18 cellular contexts compared by ENCODE assay signal in genomic region chr10:89632824-89633223, GRCh38.
"Had no signal": no experiment of that assay in that cellular context is flagged by ENCODE, and none has a peak within 500 bp of the region (broad histone marks: within the 10 kb centered on the region; RNA-seq: fewer than 3 reads in every experiment).

No MANE protein-coding gene starts in this region.

- H3K4me1 ChIP-seq: ascending aorta, lower lobe of right lung, pancreas, transverse colon, vagina had no signal

- FAIRE-seq: pancreas had no signal

- H3K9me3 ChIP-seq: ascending aorta, esophagus squamous epithelium, lower lobe of right lung, transverse colon, vagina had no signal

- H3K4me3 ChIP-seq: ascending aorta, dorsolateral prefrontal cortex, esophagus squamous epithelium, lower lobe of right lung, pancreas, smooth muscle cell, transverse colon, vagina had no signal

- H3K4me2 ChIP-seq: smooth muscle cell had no signal

- DNase-seq: activated CD4-positive, alpha-beta T cell treated with anti-CD3 and anti-CD28 coated beads, Interleukin-2, amount 50 U/mL, for 1 hour; activated CD8-positive, alpha-beta memory T cell treated with anti-CD3 and anti-CD28 coated beads for 24 hours; activated naive CD4-positive, alpha-beta T cell treated with Interleukin-2 at 50 U/mL for 16 hours; dorsolateral prefrontal cortex; esophagus squamous epithelium; glutamatergic neuron; lower lobe of right lung; midbrain; pancreas; stimulated activated CD4-positive, alpha-beta T cell treated with anti-CD3 and anti-CD28 coated beads, Interleukin-4, amount 100 ng/mL, for 4 hours; stimulated activated CD8-positive, alpha-beta memory T cell treated with anti-CD3 and anti-CD28 coated beads, Interleukin-4, amount 100 ng/mL, for 48 hours; stimulated activated naive CD4-positive, alpha-beta T cell treated with Interleukin-2 at 50 U/mL for 16 hours; substantia nigra; SW 1271; transverse colon had no signal

- H3K27ac ChIP-seq: ascending aorta, dorsolateral prefrontal cortex, esophagus squamous epithelium, lower lobe of right lung, pancreas, transverse colon, vagina had no signal

- H3K36me3 ChIP-seq: ascending aorta, lower lobe of right lung, pancreas, transverse colon, vagina had no signal

- H3K27me3 ChIP-seq: ascending aorta, dorsolateral prefrontal cortex, esophagus squamous epithelium, pancreas, transverse colon, vagina had no signal
